In genomic region chrX:47200385-47201150, GRCh38 we compare ENCODE assay signal across 10 cellular contexts. TPM values are rescaled to one million over a fixed set of nuclear protein-coding genes. Genes with fewer than 3 reads are reported as not detected.
A peak's percentile ranks its signal among the peaks of the same experiment; 100 is the strongest.
DNase-seq lines count a peak whose midpoint lies in the region; ATAC-seq, FAIRE-seq and TF ChIP-seq lines count a peak whose summit lies in the region.
"Had no signal": no experiment of that assay in that cellular context is flagged by ENCODE, and none has a peak within 500 bp of the region (broad histone marks: within the 10 kb centered on the region; RNA-seq: fewer than 3 reads in every experiment).

No MANE protein-coding gene starts in this region.

- intact Hi-C loops in sciatic nerve (cut with DNase I), result no loop called here

- peak; percentile 50; the same call in 1 of the 3 replicates for ATAC-seq in RWPE2 (ENCODE audit: low read depth)
- ATAC-seq in sciatic nerve, result peak; percentile 85
- ATAC-seq: naive thymus-derived CD4-positive, alpha-beta T cell had no signal

- H3K9me3 ChIP-seq in RWPE2 (ENCODE audit: severe bottlenecking), result no peaks in the 10 kb centered on the region

- TF ChIP-seq CTCF in RWPE2 (IDR thresholded peaks at IDR 0.05; ENCODE audit: poor library complexity, severe bottlenecking), result no peak

- peaks cover under 1% of the 10 kb centered on the region for H3K4me1 ChIP-seq in RWPE2 (ENCODE audit: insufficient read depth, poor library complexity, severe bottlenecking)

- no peaks in the 10 kb centered on the region for H3K27me3 ChIP-seq in RWPE2 (ENCODE audit: insufficient read depth, poor library complexity, severe bottlenecking)

- FAIRE-seq in RCC 7860 (lab: Jason Lieb, UNC), result no peak

- DNase-seq in GM03348 (ENCODE audit: low spot score) (peak; percentile 76), RWPE2 (ENCODE audit: low spot score) (no peak), fibroblast of peridontal ligament (ENCODE audit: extremely low read depth) (peak; percentile 88), sciatic nerve (ENCODE audit: low spot score) (no peak), C1 segment of cervical spinal cord (lab: John Stamatoyannopoulos, UW) (no peak), dermis blood vessel endothelial cell (no peak), NCI-H1436 (lab: John Stamatoyannopoulos, UW) (no peak), RCC 7860 (ENCODE audit: low spot score) (no peak)
- DNase-seq: naive thymus-derived CD4-positive, alpha-beta T cell; NCI-H1694 treated with DMSO at 0.1 percent for 48 hours had no signal

- H3K36me3 ChIP-seq in RWPE2 (ENCODE audit: low read depth), result peaks cover 83% of the 10 kb centered on the region

- H3K4me3 ChIP-seq in RWPE2 (ENCODE audit: severe bottlenecking), result no peak overlapping the region

- no peak overlapping the region for H3K27ac ChIP-seq in RWPE2 (ENCODE audit: poor library complexity, severe bottlenecking)

RNA-seq across cellular contexts. Expression of gene UBA1, which starts 6.9 kb away (rescaled TPM):
- total RNA-seq in sciatic nerve (165 TPM), dermis blood vessel endothelial cell (126 and 194 TPM in 2 replicates)

RNA-seq across cellular contexts. Expression of gene CDK16, which starts 17.9 kb away (rescaled TPM):
- total RNA-seq in sciatic nerve, result 55.9 TPM
- 97.5 and 172 TPM in 2 replicates for total RNA-seq in dermis blood vessel endothelial cell

RNA-seq across cellular contexts. Expression of gene USP11, which starts 32.2 kb away (rescaled TPM):
- total RNA-seq in sciatic nerve (81.0 TPM), dermis blood vessel endothelial cell (35.6 and 51.1 TPM in 2 replicates)

RNA-seq across cellular contexts. Expression of gene RBM10, which starts 55.5 kb away (rescaled TPM):
- total RNA-seq in sciatic nerve, result 27.4 TPM
- total RNA-seq in dermis blood vessel endothelial cell, result 57.2 and 83.3 TPM in 2 replicates

RNA-seq across cellular contexts. Expression of gene NDUFB11, which starts 56.1 kb away (rescaled TPM):
- total RNA-seq in sciatic nerve (29.5 TPM), dermis blood vessel endothelial cell (59.8 and 65.3 TPM in 2 replicates)

Comparison
In these comparisons a context has a peak if more than half of its experiments do, and no peak if none do; other contexts are left out.
1. DNase-seq: peak in GM03348 (single experiment) and fibroblast of peridontal ligament (single experiment); none in RWPE2 (single experiment), sciatic nerve (single experiment), C1 segment of cervical spinal cord (0 of 14), dermis blood vessel endothelial cell (single experiment), NCI-H1436 (single experiment) and RCC 7860 (single experiment).